ENCODE assay signal across 8 cellular contexts in genomic region chr21:44873356-44874239, GRCh38. TPM values are rescaled to one million over a fixed set of nuclear protein-coding genes. Genes with fewer than 3 reads are reported as not detected.
DNase-seq lines count a peak whose midpoint lies in the region; ATAC-seq and TF ChIP-seq lines count a peak whose summit lies in the region.

Gene PTTG1IP (minus strand): TSS chr21:44873690. CDS start chr21:44873616, 74 bp downstream.

- no peaks in the 10 kb centered on the region for H3K27me3 ChIP-seq in fibroblast of lung (ENCODE audit: control insufficient read depth, insufficient read depth, low read length)
- H3K27me3 ChIP-seq in naive thymus-derived CD4-positive, alpha-beta T cell (ENCODE audit: control insufficient read depth in 2 of 2, insufficient read depth in 2 of 2, low read length in 2 of 2) = no peaks in the 10 kb centered on the region

- POLR2A ChIA-PET in RWPE1 (lab: Yijun Ruan, JAX; ENCODE audit: low non-redundant PET) = interaction anchor here (0.6 to 1.5 kb wide), 2 partner anchors 37 to 55 kb away, joined by 4 to 9 read pairs; no protein-coding TSS in a partner anchor
- POLR2A ChIA-PET in naive thymus-derived CD4-positive, alpha-beta T cell (lab: Charles Lee) = interaction anchor here (0.7 to 5.5 kb wide), 25 partner anchors 10 to 781 kb away, joined by 3 to 52 read pairs (median 6); partner anchors contain the start of genes ITGB2, SLX9, SUMO3 and UBE2G2

- DNase-seq in EL (peak; percentile 98), H4 (ENCODE audit: low spot score) (peak; percentile 98), LoVo (ENCODE audit: low spot score) (peak; percentile 99), RWPE1 (ENCODE audit: low spot score) (peak; percentile 100), fibroblast of lung (ENCODE audit: low read depth in 2 of 2) (peak; percentile 92 to 97)
- peak; percentile 97 to 100 (median 99) for DNase-seq in naive thymus-derived CD4-positive, alpha-beta T cell

- peaks cover 24% of the 10 kb centered on the region for H3K4me1 ChIP-seq in fibroblast of lung (ENCODE audit: control insufficient read depth, extremely low read depth, insufficient read depth, low read length)
- peaks cover 34 to 46% of the 10 kb centered on the region in 2 donors for H3K4me1 ChIP-seq in naive thymus-derived CD4-positive, alpha-beta T cell (ENCODE audit: control insufficient read depth in 2 of 2, insufficient read depth in 2 of 2, low read length in 2 of 2)

- H3K36me3 Mint-ChIP-seq in activated T-helper 17 cell treated with anti-CD3 and anti-CD28 coated beads, Interleukin-2, amount 50 U/mL, for 72 hours (ENCODE audit: low read depth) = peaks cover 26% of the 10 kb centered on the region
- peaks cover 0 to 4% (median 0%) of the 10 kb centered on the region in 5 donors for H3K36me3 Mint-ChIP-seq in naive thymus-derived CD4-positive, alpha-beta T cell
- H3K36me3 Mint-ChIP-seq in stimulated activated memory B cell treated with anti-CD40 and anti-IgM and Interleukin-4, amounts not matched to agents 10 μg/mL and 1 μg/mL and 100 μg/mL, for 72 hours = no peaks in the 10 kb centered on the region

- intact Hi-C loops in naive thymus-derived CD4-positive, alpha-beta T cell (cut with micrococcal nuclease) = loop anchor here (1.0 to 10.0 kb wide), 10 partner anchors 38 to 1899 kb away; partner anchors contain the start of genes CFAP410 (in 1 of the 2) and PKNOX1 (in 1 of the 2)

- no peak for TF ChIP-seq CTCF in RWPE1 (conservative IDR thresholded peaks at IDR 0.05; ENCODE audit: low read depth)
- TF ChIP-seq CTCF in fibroblast of lung (conservative IDR thresholded peaks at IDR 0.05 in 1 of 2, IDR thresholded peaks at IDR 0.05 in 1 of 2; ENCODE audit: low read depth in 1 of 2, low read length in 2 of 2) = no peak

- H3K79me2 ChIP-seq in fibroblast of lung (ENCODE audit: control insufficient read depth, insufficient read depth, low read length) = peaks cover 40% of the 10 kb centered on the region

- H3K4me3 ChIP-seq in fibroblast of lung (replicated peaks in 1 of 4; ENCODE audit: control extremely low read depth in 1 of 4, insufficient read depth in 1 of 4, low read depth in 3 of 4, low read length in 4 of 4) = peak within 1 kb of the TSS; percentile 76 to 92 (median 87)
- H3K4me3 ChIP-seq in naive thymus-derived CD4-positive, alpha-beta T cell (ENCODE audit: low read length) = peak within 1 kb of the TSS; percentile 71

- H3K4me1 Mint-ChIP-seq in activated T-helper 17 cell treated with anti-CD3 and anti-CD28 coated beads, Interleukin-2, amount 50 U/mL, for 72 hours = peaks cover 28% of the 10 kb centered on the region
- H3K4me1 Mint-ChIP-seq in naive thymus-derived CD4-positive, alpha-beta T cell = peaks cover 31 to 56% (median 48%) of the 10 kb centered on the region in 7 donors
- peaks cover 66% of the 10 kb centered on the region for H3K4me1 Mint-ChIP-seq in stimulated activated memory B cell treated with anti-CD40 and anti-IgM and Interleukin-4, amounts not matched to agents 10 μg/mL and 1 μg/mL and 100 μg/mL, for 72 hours

- H2AFZ ChIP-seq in fibroblast of lung (ENCODE audit: low read length) = peak within 1 kb of the TSS; percentile 66

- ATAC-seq in activated T-helper 17 cell treated with anti-CD3 and anti-CD28 coated beads, Interleukin-2, amount 50 U/mL, for 72 hours (replicated peaks) = peak; percentile 76
- ATAC-seq in naive thymus-derived CD4-positive, alpha-beta T cell = peak; percentile 88
- peak; percentile 91 for ATAC-seq in stimulated activated memory B cell treated with anti-CD40 and anti-IgM and Interleukin-4, amounts not matched to agents 10 μg/mL and 1 μg/mL and 100 μg/mL, for 72 hours

- peak within 1 kb of the TSS; percentile 89 for H3K27ac Mint-ChIP-seq in activated T-helper 17 cell treated with anti-CD3 and anti-CD28 coated beads, Interleukin-2, amount 50 U/mL, for 72 hours
- H3K27ac Mint-ChIP-seq in naive thymus-derived CD4-positive, alpha-beta T cell = peak within 1 kb of the TSS; percentile 84 to 97 (median 92)
- peak within 1 kb of the TSS; percentile 95 for H3K27ac Mint-ChIP-seq in stimulated activated memory B cell treated with anti-CD40 and anti-IgM and Interleukin-4, amounts not matched to agents 10 μg/mL and 1 μg/mL and 100 μg/mL, for 72 hours

- H4K20me1 ChIP-seq in fibroblast of lung (ENCODE audit: control insufficient read depth, extremely low read depth, insufficient read depth, low read length) = no peaks in the 10 kb centered on the region

- peak within 1 kb of the TSS; percentile 94 for H3K4me3 Mint-ChIP-seq in activated T-helper 17 cell treated with anti-CD3 and anti-CD28 coated beads, Interleukin-2, amount 50 U/mL, for 72 hours
- peak within 1 kb of the TSS; percentile 90 to 97 (median 96) for H3K4me3 Mint-ChIP-seq in naive thymus-derived CD4-positive, alpha-beta T cell
- H3K4me3 Mint-ChIP-seq in stimulated activated memory B cell treated with anti-CD40 and anti-IgM and Interleukin-4, amounts not matched to agents 10 μg/mL and 1 μg/mL and 100 μg/mL, for 72 hours = peak within 1 kb of the TSS; percentile 91

- H3K9ac ChIP-seq in fibroblast of lung (ENCODE audit: insufficient read depth, low read length) = peak within 1 kb of the TSS; percentile 80

- peak within 1 kb of the TSS; percentile 91 for H3K4me2 ChIP-seq in fibroblast of lung (ENCODE audit: extremely low read depth, insufficient read depth, low read length)

- peak within 1 kb of the TSS; percentile 97 for H3K27ac ChIP-seq in RWPE1
- H3K27ac ChIP-seq in fibroblast of lung (ENCODE audit: insufficient read depth, low read length) = peak within 1 kb of the TSS; percentile 95
- H3K27ac ChIP-seq in naive thymus-derived CD4-positive, alpha-beta T cell (ENCODE audit: low read depth, low read length) = peak within 1 kb of the TSS; percentile 81

- H3K36me3 ChIP-seq in fibroblast of lung (ENCODE audit: control insufficient read depth, insufficient read depth, low read length) = no peaks in the 10 kb centered on the region
- H3K36me3 ChIP-seq in naive thymus-derived CD4-positive, alpha-beta T cell (ENCODE audit: control insufficient read depth in 2 of 3, insufficient read depth in 3 of 3, low read length in 3 of 3) = peaks cover 0 to 6% (median 0%) of the 10 kb centered on the region in 3 experiments

- H3K9me3 ChIP-seq in fibroblast of lung (ENCODE audit: control insufficient read depth, insufficient read depth, low read depth, low read length) = no peaks in the 10 kb centered on the region
- H3K9me3 ChIP-seq in naive thymus-derived CD4-positive, alpha-beta T cell (ENCODE audit: control insufficient read depth in 2 of 3, low read length in 3 of 3) = no peaks in the 10 kb centered on the region

- no peaks in the 10 kb centered on the region for H3K27me3 Mint-ChIP-seq in activated T-helper 17 cell treated with anti-CD3 and anti-CD28 coated beads, Interleukin-2, amount 50 U/mL, for 72 hours
- no peaks in the 10 kb centered on the region for H3K27me3 Mint-ChIP-seq in naive thymus-derived CD4-positive, alpha-beta T cell
- no peaks in the 10 kb centered on the region for H3K27me3 Mint-ChIP-seq in stimulated activated memory B cell treated with anti-CD40 and anti-IgM and Interleukin-4, amounts not matched to agents 10 μg/mL and 1 μg/mL and 100 μg/mL, for 72 hours

- H3K9me3 Mint-ChIP-seq in activated T-helper 17 cell treated with anti-CD3 and anti-CD28 coated beads, Interleukin-2, amount 50 U/mL, for 72 hours = peaks cover 3% of the 10 kb centered on the region
- no peaks in the 10 kb centered on the region for H3K9me3 Mint-ChIP-seq in naive thymus-derived CD4-positive, alpha-beta T cell
- no peaks in the 10 kb centered on the region for H3K9me3 Mint-ChIP-seq in stimulated activated memory B cell treated with anti-CD40 and anti-IgM and Interleukin-4, amounts not matched to agents 10 μg/mL and 1 μg/mL and 100 μg/mL, for 72 hours

- CTCF ChIA-PET in RWPE1 (lab: Yijun Ruan, JAX) = interaction anchor here (0.6 to 1.7 kb wide), 7 partner anchors 9 to 130 kb away, joined by 3 to 7 read pairs (median 4); no protein-coding TSS in a partner anchor
- CTCF ChIA-PET in naive thymus-derived CD4-positive, alpha-beta T cell (lab: Charles Lee) = interaction anchor here (0.5 to 6.2 kb wide), 5 partner anchors 53 to 252 kb away, joined by 3 to 56 read pairs (median 3); partner anchors contain the start of gene UBE2G2

RNA-seq across cellular contexts. Expression of gene PTTG1IP, which starts in this region (rescaled TPM):
- total RNA-seq in H4 (2014; rRNA removed; shearing (Covaris generic)) = 239 and 246 TPM in 2 replicates
- 10 to 100 TPM; 76.5 to 78.8 TPM for total RNA-seq in activated T-helper 17 cell treated with anti-CD3 and anti-CD28 coated beads, Interleukin-2, amount 50 U/mL, for 72 hours
- 159 and 240 TPM in 2 replicates for total RNA-seq in fibroblast of lung
- 209 and 229 TPM in 2 replicates for polyA plus RNA-seq in fibroblast of lung
- polyA plus RNA-seq in fibroblast of lung (2012) = 167 and 182 TPM in 2 replicates
- 164 and 171 TPM in 2 replicates for polyA minus RNA-seq in fibroblast of lung (ENCODE audit: low replicate concordance)
- total RNA-seq in naive thymus-derived CD4-positive, alpha-beta T cell = 100 to 1,000 TPM in 2 of 5 experiments, 10 to 100 TPM in 3; 83.8 to 122 (median 95.6) TPM
- 10 to 100 TPM; 60.9 to 79.8 TPM for polyA plus RNA-seq in naive thymus-derived CD4-positive, alpha-beta T cell

Comparison
In these comparisons a context has a peak if more than half of its experiments do, and no peak if none do; other contexts are left out.
1. Peak in every context shown above with its lines: DNase-seq, ATAC-seq, H3K4me3 ChIP-seq and H3K27ac ChIP-seq.